In genomic region chr2:105175231-105175630, GRCh38 we compare ENCODE assay signal across 25 cellular contexts.
DNase-seq lines count a peak whose midpoint lies in the region; ATAC-seq and TF ChIP-seq lines count a peak whose summit lies in the region.
"Had no signal": no experiment of that assay in that cellular context is flagged by ENCODE, and none has a peak within 500 bp of the region (broad histone marks: within the 10 kb centered on the region; RNA-seq: fewer than 3 reads in every experiment).

No MANE protein-coding gene starts in this region.

- H3K4me1 Mint-ChIP-seq in activated B cell treated with CpG ODN at 0.5 μM for 24 hours (peaks cover 57% of the 10 kb centered on the region), HFFc6 (ENCODE audit: low read depth) (no peaks in the 10 kb centered on the region)
- H3K4me1 Mint-ChIP-seq in stimulated activated memory B cell treated with anti-CD40 and anti-IgM and Interleukin-4, amounts not matched to agents 10 μg/mL and 1 μg/mL and 100 μg/mL, for 72 hours = peaks cover 65% of the 10 kb centered on the region

- H3K36me3 Mint-ChIP-seq in activated B cell treated with CpG ODN at 0.5 μM for 24 hours (ENCODE audit: low read depth) = peaks cover 3% of the 10 kb centered on the region
- H3K36me3 Mint-ChIP-seq in stimulated activated memory B cell treated with anti-CD40 and anti-IgM and Interleukin-4, amounts not matched to agents 10 μg/mL and 1 μg/mL and 100 μg/mL, for 72 hours = peaks cover 12% of the 10 kb centered on the region
- no peaks in the 10 kb centered on the region for H3K36me3 Mint-ChIP-seq in HFFc6 (ENCODE audit: low read depth)
- H3K36me3 Mint-ChIP-seq: activated CD4-positive, alpha-beta memory T cell treated with anti-CD3 and anti-CD28 coated beads for 36 hours; activated naive CD8-positive, alpha-beta T cell; naive thymus-derived CD8-positive, alpha-beta T cell had no signal

- WGBS in ovary, 3 donors = 3 to 5% (median 4%) methylated on average over 4 of the region's 4 CpGs

- H3K27ac Mint-ChIP-seq in activated B cell treated with CpG ODN at 0.5 μM for 24 hours (peak overlapping the region; percentile 77), HFFc6 (no peak overlapping the region)
- peak overlapping the region; percentile 1 for H3K27ac Mint-ChIP-seq in stimulated activated memory B cell treated with anti-CD40 and anti-IgM and Interleukin-4, amounts not matched to agents 10 μg/mL and 1 μg/mL and 100 μg/mL, for 72 hours
- H3K27ac Mint-ChIP-seq: activated CD4-positive, alpha-beta memory T cell treated with anti-CD3 and anti-CD28 coated beads for 36 hours; activated naive CD8-positive, alpha-beta T cell had no signal

- TF ChIP-seq CTCF in activated B cell treated with CpG ODN at 0.5 μM for 24 hours (IDR thresholded peaks at IDR 0.05) (no peak), ovary (IDR thresholded peaks at IDR 0.05) (no peak), HFFc6 (IDR thresholded peaks at IDR 0.05) (no peak)

- no peaks in the 10 kb centered on the region for H3K9me3 ChIP-seq in mucosa of rectum (ENCODE audit: control insufficient read depth in 2 of 2, low read length in 2 of 2)
- no peaks in the 10 kb centered on the region for H3K9me3 ChIP-seq in ovary
- H3K9me3 ChIP-seq: ascending aorta, sigmoid colon had no signal

- H3K4me1 ChIP-seq in mucosa of rectum (ENCODE audit: control insufficient read depth in 2 of 2, insufficient read depth in 2 of 2, low read length in 2 of 2) = peaks cover 23 to 31% of the 10 kb centered on the region in 2 donors
- H3K4me1 ChIP-seq in ovary (ENCODE audit: insufficient read depth) = no peaks in the 10 kb centered on the region
- H3K4me1 ChIP-seq: ascending aorta, sigmoid colon had no signal

- intact Hi-C loops in activated B cell treated with CpG ODN at 0.5 μM for 24 hours (cut with micrococcal nuclease) (loop anchor here (5.0 to 10.0 kb wide), 2 partner anchors 33 to 60 kb away; no protein-coding TSS in a partner anchor), ovary (cut with DNase I) (no loop called here)

- H3K27me3 Mint-ChIP-seq in activated B cell treated with CpG ODN at 0.5 μM for 24 hours = no peaks in the 10 kb centered on the region
- H3K27me3 Mint-ChIP-seq in stimulated activated memory B cell treated with anti-CD40 and anti-IgM and Interleukin-4, amounts not matched to agents 10 μg/mL and 1 μg/mL and 100 μg/mL, for 72 hours = no peaks in the 10 kb centered on the region
- H3K27me3 Mint-ChIP-seq in HFFc6 (ENCODE audit: insufficient read depth) = peaks cover 24% of the 10 kb centered on the region

- POLR2A ChIA-PET in activated B cell treated with CpG ODN at 0.5 μM for 24 hours (lab: Charles Lee) = no interaction called here

- H3K9ac ChIP-seq in mucosa of rectum (ENCODE audit: low read depth in 1 of 2, low read length in 2 of 2) = no peak overlapping the region

- DNase-seq in DMS79 treated with DMSO at 0.1 percent for 48 hours (lab: John Stamatoyannopoulos, UW) = peak; percentile 28
- no peak for DNase-seq in DMS79 (lab: John Stamatoyannopoulos, UW)
- no peak for DNase-seq in activated B cell treated with CpG ODN at 0.5 μM for 24 hours
- no peak for DNase-seq in ovary
- no peak for DNase-seq in HFFc6
- DNase-seq: activated CD4-positive, alpha-beta memory T cell treated with anti-CD3 and anti-CD28 coated beads for 36 hours; activated CD8-positive, alpha-beta memory T cell treated with anti-CD3 and anti-CD28 coated beads, Interleukin-2, amount 50 U/mL, for 48 hours; central memory CD4-positive, alpha-beta T cell; DND-41; kidney glomerular epithelial cell; naive thymus-derived CD8-positive, alpha-beta T cell; NCI-H1092 treated with DMSO at 0.1 percent for 48 hours; NCI-H2029 treated with DMSO at 0.1 percent for 48 hours; NCI-H345; NCI-H774; OCI-M1; SHP77; sigmoid colon; substantia nigra had no signal

- no peak for TF ChIP-seq EP300 in ovary (IDR thresholded peaks at IDR 0.05)

- CTCF ChIA-PET in activated B cell treated with CpG ODN at 0.5 μM for 24 hours (lab: Charles Lee) = interaction anchor here (1.0 to 1.1 kb wide), 2 partner anchors 8 to 59 kb away, joined by 3 to 4 read pairs; no protein-coding TSS in a partner anchor

- H3K4me3 Mint-ChIP-seq in activated B cell treated with CpG ODN at 0.5 μM for 24 hours = peak overlapping the region; percentile 67
- peak overlapping the region; percentile 10 for H3K4me3 Mint-ChIP-seq in stimulated activated memory B cell treated with anti-CD40 and anti-IgM and Interleukin-4, amounts not matched to agents 10 μg/mL and 1 μg/mL and 100 μg/mL, for 72 hours
- no peak overlapping the region for H3K4me3 Mint-ChIP-seq in HFFc6
- H3K4me3 Mint-ChIP-seq: activated CD4-positive, alpha-beta memory T cell treated with anti-CD3 and anti-CD28 coated beads for 36 hours; activated naive CD8-positive, alpha-beta T cell had no signal

- H3K27ac ChIP-seq in mucosa of rectum (ENCODE audit: low read depth in 2 of 2, low read length in 2 of 2) (peak overlapping the region; percentile 67 to 74), ovary (no peak overlapping the region)
- H3K27ac ChIP-seq: 22Rv1, ascending aorta, sigmoid colon had no signal

- H3K27me3 ChIP-seq in mucosa of rectum (ENCODE audit: control insufficient read depth in 2 of 2, insufficient read depth in 2 of 2, low read length in 2 of 2) = peaks cover 0 to 2% of the 10 kb centered on the region in 2 donors
- H3K27me3 ChIP-seq in ovary = no peaks in the 10 kb centered on the region
- H3K27me3 ChIP-seq: ascending aorta had no signal

- ATAC-seq in activated B cell treated with CpG ODN at 0.5 μM for 24 hours (ENCODE audit: low read depth) (peak; percentile 38), HG02588 (IDR thresholded peaks at IDR 0.05; ENCODE audit: unreplicated experiment) (no peak)
- peak; percentile 64 for ATAC-seq in stimulated activated memory B cell treated with anti-CD40 and anti-IgM and Interleukin-4, amounts not matched to agents 10 μg/mL and 1 μg/mL and 100 μg/mL, for 72 hours
- ATAC-seq: naive thymus-derived CD8-positive, alpha-beta T cell had no signal

- H3K36me3 ChIP-seq in mucosa of rectum (ENCODE audit: control insufficient read depth in 2 of 2, insufficient read depth in 2 of 2, low read length in 2 of 2) (no peaks in the 10 kb centered on the region), ovary (no peaks in the 10 kb centered on the region)
- H3K36me3 ChIP-seq: ascending aorta, sigmoid colon had no signal

- H3K9me3 Mint-ChIP-seq in activated B cell treated with CpG ODN at 0.5 μM for 24 hours (peaks cover 14% of the 10 kb centered on the region), HFFc6 (no peaks in the 10 kb centered on the region)
- H3K9me3 Mint-ChIP-seq in stimulated activated memory B cell treated with anti-CD40 and anti-IgM and Interleukin-4, amounts not matched to agents 10 μg/mL and 1 μg/mL and 100 μg/mL, for 72 hours = peaks cover 9% of the 10 kb centered on the region
- H3K9me3 Mint-ChIP-seq: activated CD4-positive, alpha-beta memory T cell treated with anti-CD3 and anti-CD28 coated beads for 36 hours had no signal

- TF ChIP-seq POLR2A in ovary (IDR thresholded peaks at IDR 0.05) = no peak

- H3K4me3 ChIP-seq in mucosa of rectum (ENCODE audit: low read length in 2 of 2) = no peak overlapping the region
- no peak overlapping the region for H3K4me3 ChIP-seq in ovary
- H3K4me3 ChIP-seq: ascending aorta, sigmoid colon had no signal

Comparison
In these comparisons a context has a peak if more than half of its experiments do, and no peak if none do; other contexts are left out.
1. H3K27ac ChIP-seq: peak in mucosa of rectum (2 of 2); none in ovary (0 of 2).